ENCODE assay signal across 32 cellular contexts in the genomic region with DNA sequence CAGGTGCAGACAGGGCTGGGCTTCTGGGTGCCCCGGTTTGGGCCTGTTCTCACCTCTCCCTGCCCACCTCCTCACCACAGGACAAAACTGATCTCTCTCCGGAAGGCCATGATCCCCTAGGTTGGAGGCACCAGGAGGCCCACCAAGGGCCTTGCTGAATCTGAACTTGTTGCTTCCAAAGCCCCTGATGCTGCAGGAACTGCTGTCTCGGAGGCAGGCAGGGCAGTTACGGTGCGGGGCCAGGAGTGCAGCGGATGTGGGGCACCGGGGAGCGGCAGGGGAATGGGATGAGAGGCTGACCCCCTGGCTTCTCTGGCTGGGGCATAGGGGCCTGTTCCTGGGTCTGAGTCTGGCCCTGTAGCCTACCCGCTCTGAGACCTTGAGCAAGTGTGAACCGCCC.
"Had no signal": no experiment of that assay in that cellular context is flagged by ENCODE, and none has a peak within 500 bp of the region (broad histone marks: within the 10 kb centered on the region; RNA-seq: fewer than 3 reads in every experiment).

No MANE protein-coding gene starts in this region.

- H3K9me3 ChIP-seq: adrenal gland, body of pancreas had no signal

- H3K27ac ChIP-seq: adrenal gland, body of pancreas, brain microvascular endothelial cell, breast epithelium, VCaP had no signal

- H3K4me1 ChIP-seq: adrenal gland, body of pancreas, breast epithelium had no signal

- ATAC-seq: activated CD8-positive, alpha-beta T cell treated with anti-CD3 and anti-CD28 coated beads for 36 hours; activated naive CD4-positive, alpha-beta T cell treated with anti-CD3 and anti-CD28 coated beads, Interleukin-2, amount 50 U/mL, for 72 hours; activated T-cell treated with anti-CD3 and anti-CD28 coated beads, Interleukin-2, amount 50 U/mL, for 4 hours; activated T-cell treated with anti-CD3 and anti-CD28 coated beads, Interleukin-2, amount 50 U/mL, for 72 hours; activated T-helper 17 cell treated with anti-CD3 and anti-CD28 coated beads, Interleukin-2, amount 50 U/mL, for 72 hours; body of pancreas had no signal

- H3K36me3 ChIP-seq: adrenal gland, brain microvascular endothelial cell, breast epithelium had no signal

- H3K27me3 ChIP-seq: adrenal gland, body of pancreas, brain microvascular endothelial cell, breast epithelium had no signal

- DNase-seq: activated B cell treated with CpG ODN at 0.5 μM for 24 hours; activated CD4-positive, alpha-beta memory T cell treated with anti-CD3 and anti-CD28 coated beads for 36 hours; activated CD4-positive, alpha-beta T cell treated with anti-CD3 and anti-CD28 coated beads for 4 hours; activated CD4-positive, alpha-beta T cell treated with anti-CD3 and anti-CD28 coated beads, Interleukin-2, amount 10 ng/mL, durations not matched to agents 24 days and 14 days; activated CD4-positive, alpha-beta T cell treated with anti-CD3 and anti-CD28 coated beads, Interleukin-2, amount 50 U/mL, for 1 hour; activated CD4-positive, alpha-beta T cell treated with anti-CD3 and anti-CD28 coated beads, Interleukin-2, amount 50 U/mL, for 4 hours; activated CD4-positive, CD25-positive, alpha-beta regulatory T cell treated with anti-CD3 and anti-CD28 coated beads, Interleukin-2, amount 50 U/mL, for 72 hours; activated CD8-positive, alpha-beta memory T cell treated with anti-CD3 and anti-CD28 coated beads, Interleukin-2, amount 50 U/mL, for 4 hours; activated CD8-positive, alpha-beta T cell treated with anti-CD3 and anti-CD28 coated beads for 36 hours; activated effector memory CD4-positive, alpha-beta T cell treated with anti-CD3 and anti-CD28 coated beads, Interleukin-2, amount 50 U/mL, for 16 hours; activated gamma-delta T cell treated with Interleukin-2 at 50 U/mL for 16 hours; activated naive CD4-positive, alpha-beta T cell; activated naive CD4-positive, alpha-beta T cell treated with anti-CD3 and anti-CD28 coated beads for 36 hours; activated naive CD4-positive, alpha-beta T cell treated with anti-CD3 and anti-CD28 coated beads, Interleukin-2, amount 50 U/mL, for 16 hours; activated naive CD8-positive, alpha-beta T cell treated with anti-CD3 and anti-CD28 coated beads for 36 hours; activated T-cell treated with anti-CD3 and anti-CD28 coated beads for 4 hours; activated T-cell treated with anti-CD3 and anti-CD28 coated beads, Interleukin-2, amount 50 U/mL, for 1 hour; activated T-cell treated with anti-CD3 and anti-CD28 coated beads, Interleukin-2, amount 50 U/mL, for 4 hours; activated T-cell treated with anti-CD3 and anti-CD28 coated beads, Interleukin-2, amount 50 U/mL, for 72 hours; adrenal gland; amniotic stem cell; aorta; body of pancreas; brain microvascular endothelial cell; central memory CD4-positive, alpha-beta T cell; T-helper 1 cell; T-helper 2 cell; T-helper 9 cell had no signal

- H3K4me3 ChIP-seq: adrenal gland, body of pancreas, breast epithelium had no signal
